ENCODE assay signal across 10 cellular contexts in genomic region chr11:2510626-2511402, GRCh38.
DNase-seq lines count a peak whose midpoint lies in the region; ATAC-seq and TF ChIP-seq lines count a peak whose summit lies in the region.
"Had no signal": no experiment of that assay in that cellular context is flagged by ENCODE, and none has a peak within 500 bp of the region (broad histone marks: within the 10 kb centered on the region; RNA-seq: fewer than 3 reads in every experiment).

No MANE protein-coding gene starts in this region.

- H3K27me3 Mint-ChIP-seq in activated naive CD4-positive, alpha-beta T cell treated with anti-CD3 and anti-CD28 coated beads for 36 hours (ENCODE audit: low read depth) = no peaks in the 10 kb centered on the region
- H3K27me3 Mint-ChIP-seq in activated naive CD4-positive, alpha-beta T cell treated with anti-CD3 and anti-CD28 coated beads, Interleukin-2, amount 10 ng/mL, durations not matched to agents 7 days and 5 days = no peaks in the 10 kb centered on the region
- peaks cover 35% of the 10 kb centered on the region for H3K27me3 Mint-ChIP-seq in chondrocyte (ENCODE audit: low read depth)

- H3K27ac ChIP-seq in tibial artery = no peak overlapping the region

- H3K4me3 ChIP-seq in tibial artery = no peak overlapping the region

- H3K4me3 Mint-ChIP-seq in activated naive CD4-positive, alpha-beta T cell treated with anti-CD3 and anti-CD28 coated beads for 36 hours = no peak overlapping the region
- no peak overlapping the region for H3K4me3 Mint-ChIP-seq in activated naive CD4-positive, alpha-beta T cell treated with anti-CD3 and anti-CD28 coated beads, Interleukin-2, amount 10 ng/mL, durations not matched to agents 7 days and 5 days
- H3K4me3 Mint-ChIP-seq in chondrocyte (ENCODE audit: unreplicated experiment) = no peak overlapping the region
- H3K4me3 Mint-ChIP-seq: brain had no signal

- H3K36me3 Mint-ChIP-seq in activated naive CD4-positive, alpha-beta T cell treated with anti-CD3 and anti-CD28 coated beads for 36 hours (ENCODE audit: low read depth) = no peaks in the 10 kb centered on the region
- H3K36me3 Mint-ChIP-seq in activated naive CD4-positive, alpha-beta T cell treated with anti-CD3 and anti-CD28 coated beads, Interleukin-2, amount 10 ng/mL, durations not matched to agents 7 days and 5 days = no peaks in the 10 kb centered on the region
- H3K36me3 Mint-ChIP-seq in chondrocyte (ENCODE audit: low read depth) = no peaks in the 10 kb centered on the region
- H3K36me3 Mint-ChIP-seq: brain had no signal

- intact Hi-C loops in activated naive CD4-positive, alpha-beta T cell treated with anti-CD3 and anti-CD28 coated beads for 36 hours (cut with micrococcal nuclease) = no loop called here
- intact Hi-C loops in tibial artery (cut with DNase I; ENCODE audit: low total_unique reads) = no loop called here

- CTCF ChIA-PET in activated naive CD4-positive, alpha-beta T cell treated with anti-CD3 and anti-CD28 coated beads for 36 hours (lab: Charles Lee) = no interaction called here
- CTCF ChIA-PET in activated naive CD4-positive, alpha-beta T cell treated with anti-CD3 and anti-CD28 coated beads, Interleukin-2, amount 10 ng/mL, durations not matched to agents 7 days and 5 days (lab: Charles Lee) = interaction anchor here (1.2 kb wide), 1 partner anchor 83 kb away, joined by 3 read pairs; no protein-coding TSS in a partner anchor

- H3K27me3 ChIP-seq in tibial artery = peaks cover 0 to 19% of the 10 kb centered on the region in 2 donors

- TF ChIP-seq CTCF in chondrocyte (IDR thresholded peaks at IDR 0.05) (no peak), tibial artery (IDR thresholded peaks at IDR 0.05) (no peak)

- no peak for ATAC-seq in HG03108 (IDR thresholded peaks at IDR 0.05; ENCODE audit: unreplicated experiment)

- H3K4me1 ChIP-seq in tibial artery = no peaks in the 10 kb centered on the region

- H3K27ac Mint-ChIP-seq in activated naive CD4-positive, alpha-beta T cell treated with anti-CD3 and anti-CD28 coated beads for 36 hours = peak overlapping the region; percentile 6
- H3K27ac Mint-ChIP-seq in activated naive CD4-positive, alpha-beta T cell treated with anti-CD3 and anti-CD28 coated beads, Interleukin-2, amount 10 ng/mL, durations not matched to agents 7 days and 5 days = no peak overlapping the region
- H3K27ac Mint-ChIP-seq in chondrocyte (ENCODE audit: unreplicated experiment) = no peak overlapping the region
- H3K27ac Mint-ChIP-seq: brain had no signal

- no peaks in the 10 kb centered on the region for H3K36me3 ChIP-seq in tibial artery

- peaks cover 7% of the 10 kb centered on the region for H3K4me1 Mint-ChIP-seq in activated naive CD4-positive, alpha-beta T cell treated with anti-CD3 and anti-CD28 coated beads for 36 hours (ENCODE audit: low read depth)
- H3K4me1 Mint-ChIP-seq in activated naive CD4-positive, alpha-beta T cell treated with anti-CD3 and anti-CD28 coated beads, Interleukin-2, amount 10 ng/mL, durations not matched to agents 7 days and 5 days = peaks cover 6% of the 10 kb centered on the region
- H3K4me1 Mint-ChIP-seq in chondrocyte (ENCODE audit: low read depth) = no peaks in the 10 kb centered on the region
- H3K4me1 Mint-ChIP-seq: brain had no signal

- H3K9me3 Mint-ChIP-seq in activated naive CD4-positive, alpha-beta T cell treated with anti-CD3 and anti-CD28 coated beads for 36 hours = no peaks in the 10 kb centered on the region
- H3K9me3 Mint-ChIP-seq in activated naive CD4-positive, alpha-beta T cell treated with anti-CD3 and anti-CD28 coated beads, Interleukin-2, amount 10 ng/mL, durations not matched to agents 7 days and 5 days = no peaks in the 10 kb centered on the region
- H3K9me3 Mint-ChIP-seq in chondrocyte (ENCODE audit: low read depth) = no peaks in the 10 kb centered on the region
- H3K9me3 Mint-ChIP-seq: brain had no signal

- H3K9me3 ChIP-seq in tibial artery = no peaks in the 10 kb centered on the region

- DNase-seq in activated naive CD4-positive, alpha-beta T cell treated with anti-CD3 and anti-CD28 coated beads for 36 hours = no peak
- no peak for DNase-seq in activated naive CD4-positive, alpha-beta T cell treated with anti-CD3 and anti-CD28 coated beads, Interleukin-2, amount 10 ng/mL, durations not matched to agents 7 days and 5 days
- DNase-seq in chondrocyte (ENCODE audit: low spot score) (peak; percentile 54), left kidney (ENCODE audit: low read depth, low spot score) (peak; percentile 20), tibial artery (peak; percentile 20 to 59), superior temporal gyrus (ENCODE audit: extremely low spot score) (no peak), HPDE6-E6E7 (ENCODE audit: extremely low spot score) (no peak)
- DNase-seq: activated T-cell treated with anti-CD3 and anti-CD28 coated beads for 4 hours had no signal

Comparison
In these comparisons a context has a peak if more than half of its experiments do, and no peak if none do; other contexts are left out.
1. DNase-seq: peak in chondrocyte (single experiment), left kidney (single experiment) and tibial artery (2 of 2); none in activated naive CD4-positive, alpha-beta T cell treated with anti-CD3 and anti-CD28 coated beads for 36 hours (single experiment), activated naive CD4-positive, alpha-beta T cell treated with anti-CD3 and anti-CD28 coated beads, Interleukin-2, amount 10 ng/mL, durations not matched to agents 7 days and 5 days (single experiment), superior temporal gyrus (single experiment) and HPDE6-E6E7 (single experiment).